8 cellular contexts compared by ENCODE assay signal in the genomic region with DNA sequence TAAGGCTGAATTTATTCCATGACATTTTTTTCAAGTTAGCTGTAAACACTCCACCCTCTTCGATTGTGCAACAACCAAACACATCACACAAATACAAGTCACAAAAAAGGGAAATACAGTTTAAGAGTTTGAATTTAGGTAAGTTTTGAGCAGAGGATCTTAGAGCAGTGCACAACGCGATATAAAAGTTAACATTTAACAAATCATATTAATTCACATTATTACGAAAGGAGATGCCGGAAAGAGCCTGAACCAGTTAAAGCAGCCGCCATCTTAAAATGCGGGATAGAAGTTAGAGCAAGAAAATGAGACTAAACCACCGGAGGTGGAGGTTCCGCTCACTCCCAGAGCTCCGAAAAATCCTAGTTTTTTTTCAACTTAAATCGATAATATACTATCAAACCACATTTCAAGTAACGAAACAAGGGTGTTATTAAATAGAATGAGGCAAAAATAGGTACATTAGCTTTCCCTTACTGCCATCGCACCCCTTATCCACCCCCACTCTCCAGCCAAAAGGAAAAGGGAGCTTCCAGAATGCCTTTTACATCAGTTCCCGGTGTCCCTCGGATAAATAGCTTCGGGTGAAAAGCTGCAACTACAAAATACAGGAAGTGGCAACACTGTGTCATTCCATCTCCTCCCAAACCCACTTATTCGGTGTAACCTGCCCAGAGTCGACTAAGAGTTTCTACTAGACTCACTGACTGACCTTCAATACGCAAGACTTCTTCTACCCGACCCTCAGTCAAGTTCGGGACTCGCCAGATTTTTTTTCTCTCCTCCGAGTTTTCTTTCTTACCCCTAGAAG. TPM values are rescaled to one million over a fixed set of nuclear protein-coding genes. Genes with fewer than 3 reads are reported as not detected.
DNase-seq lines count a peak whose midpoint lies in the region; ATAC-seq and TF ChIP-seq lines count a peak whose summit lies in the region.

No MANE protein-coding gene starts in this region.

- no peak overlapping the region for H3K4me3 Mint-ChIP-seq in stimulated activated naive CD8-positive, alpha-beta T cell treated with anti-CD3 and anti-CD28 coated beads, Interleukin-15, amount 100 ng/mL, for 72 hours

- TF ChIP-seq CTCF in IMR-90 (conservative IDR thresholded peaks at IDR 0.05; ENCODE audit: low read depth, low read length) (no peak), cardiac fibroblast (IDR thresholded peaks at IDR 0.05; ENCODE audit: low read depth, low read length) (no peak)

- no peak for TF ChIP-seq RAD21 in IMR-90 (IDR thresholded peaks at IDR 0.05; ENCODE audit: low read length)

- TF ChIP-seq POLR2A in IMR-90 (IDR thresholded peaks at IDR 0.05; ENCODE audit: low read depth, low read length) = peak; percentile 59; the same call in 1 of the 2 replicates

- BruUV-seq in IMR-90 (replicated peaks; lab: Mats Ljungman, UMichigan) = TSS peak; percentile 11

- dilution Hi-C loops in IMR-90 (cut with HindIII; ENCODE audit: low sequenced_read_pairs, unreplicated experiment) = no loop called here

- H4K5ac ChIP-seq in IMR-90 (ENCODE audit: low read depth, low read length) = peak overlapping the region; percentile 69

- peak overlapping the region; percentile 85 for H3K4me2 ChIP-seq in IMR-90 (ENCODE audit: low read depth, low read length)

- H3K27ac Mint-ChIP-seq in stimulated activated naive CD8-positive, alpha-beta T cell treated with anti-CD3 and anti-CD28 coated beads, Interleukin-15, amount 100 ng/mL, for 72 hours = no peak overlapping the region

- WGBS in IMR-90 (ENCODE audit: extremely low coverage in 2 of 2, insufficient read length in 1 of 2), 2 experiments = 0% methylated on average over 6 of the region's 23 CpGs; no CpG with 5 or more reads in 1 of the 2 experiments

- no peaks in the 10 kb centered on the region for H3K9me3 Mint-ChIP-seq in stimulated activated naive CD8-positive, alpha-beta T cell treated with anti-CD3 and anti-CD28 coated beads, Interleukin-15, amount 100 ng/mL, for 72 hours

- H3K23ac ChIP-seq in IMR-90 (ENCODE audit: low read depth, low read length) = peak overlapping the region; percentile 98

- intact Hi-C loops in IMR-90 (cut with micrococcal nuclease) (loop anchor here (1.0 to 5.0 kb wide), 6 partner anchors 9 to 388 kb away; partner anchors contain the start of genes BDH2 and NFKB1), left colon (cut with DNase I, micrococcal nuclease) (loop anchor here in 1 of 2 donors (5.0 kb wide), 1 partner anchor 42 kb away; the partner anchor contains the start of gene CISD2)

- no peaks in the 10 kb centered on the region for H3K27me3 Mint-ChIP-seq in stimulated activated naive CD8-positive, alpha-beta T cell treated with anti-CD3 and anti-CD28 coated beads, Interleukin-15, amount 100 ng/mL, for 72 hours

- in situ Hi-C loops in IMR-90 (cut with MboI; ENCODE audit: low sequenced_read_pairs) = no loop called here

- 0 out of 2 replicates have a peak, but pooled peaks cover 4% of the 10 kb centered on the region for H3K9me1 ChIP-seq in IMR-90 (ENCODE audit: insufficient read depth, low read length)

- H2AK9ac ChIP-seq in IMR-90 (replicated peaks; ENCODE audit: low read depth, low read length, poor library complexity) = peak overlapping the region; percentile 98

- H3K9ac ChIP-seq in IMR-90 (ENCODE audit: low read depth, low read length) = peak overlapping the region; percentile 96
- peak overlapping the region; percentile 99 for H3K9ac ChIP-seq in SK-N-MC (ENCODE audit: insufficient read length)

- H3K4me3 ChIP-seq in IMR-90 (ENCODE audit: insufficient read depth, low read depth, low read length) (peak overlapping the region; percentile 69), SK-N-MC (peak overlapping the region; percentile 84), cardiac fibroblast (replicated peaks in 1 of 2; ENCODE audit: low read depth in 2 of 2, low read length in 2 of 2) (peak overlapping the region; percentile 91 to 93)

- H2BK20ac ChIP-seq in IMR-90 (ENCODE audit: low read depth, low read length) = peak overlapping the region; percentile 21; the same call in 1 of the 2 replicates

- peaks cover 6 to 9% of the 10 kb centered on the region in 2 experiments for H3K79me1 ChIP-seq in IMR-90 (ENCODE audit: low read depth in 1 of 2, low read length in 2 of 2)

- H3K56ac ChIP-seq in IMR-90 (ENCODE audit: extremely low read depth, insufficient read depth, low read length) = peak overlapping the region; percentile 96

- H3K4me1 Mint-ChIP-seq in stimulated activated naive CD8-positive, alpha-beta T cell treated with anti-CD3 and anti-CD28 coated beads, Interleukin-15, amount 100 ng/mL, for 72 hours = peaks cover 48% of the 10 kb centered on the region

- peaks cover 5% of the 10 kb centered on the region for H3K36me3 ChIP-seq in IMR-90 (ENCODE audit: control insufficient read depth, insufficient read depth, low read length)
- peaks cover 61% of the 10 kb centered on the region for H3K36me3 ChIP-seq in SK-N-MC (ENCODE audit: insufficient read depth, low read length)

- no peak for ATAC-seq in IMR-90 (ENCODE audit: low read depth)
- no peak for ATAC-seq in left colon
- no peak for ATAC-seq in stimulated activated naive CD8-positive, alpha-beta T cell treated with anti-CD3 and anti-CD28 coated beads, Interleukin-15, amount 100 ng/mL, for 72 hours
- ATAC-seq in HG02885 (IDR thresholded peaks at IDR 0.05; ENCODE audit: poor library complexity, unreplicated experiment) = no peak

- peak overlapping the region; percentile 99 for H3K4ac ChIP-seq in IMR-90 (ENCODE audit: low read depth, low read length)

- H2BK120ac ChIP-seq in IMR-90 (ENCODE audit: low read depth, low read length) = peak overlapping the region; percentile 44

- peaks cover 4% of the 10 kb centered on the region; the same call in 1 of the 2 replicates for H3K4me1 ChIP-seq in IMR-90 (ENCODE audit: control insufficient read depth, insufficient read depth, low read length)

- H2AK5ac ChIP-seq in IMR-90 (ENCODE audit: low read depth, low read length) = peak overlapping the region; percentile 88; the same call in 1 of the 2 replicates

- peak overlapping the region; percentile 90 for H4K91ac ChIP-seq in IMR-90 (ENCODE audit: insufficient read depth, low read depth, low read length)

- H4K20me1 ChIP-seq in IMR-90 (ENCODE audit: insufficient read depth, low read length) = peaks cover 63% of the 10 kb centered on the region

- H3K9me3 ChIP-seq in IMR-90 (ENCODE audit: control insufficient read depth, insufficient read depth, low read length) (no peaks in the 10 kb centered on the region), SK-N-MC (ENCODE audit: low read depth, low read length) (no peaks in the 10 kb centered on the region; the same call in 1 of the 2 replicates)

- peak overlapping the region; percentile 38 to 79 for H4K8ac ChIP-seq in IMR-90 (ENCODE audit: low read depth in 2 of 2, low read length in 2 of 2)

- peak overlapping the region; percentile 99 for H2BK5ac ChIP-seq in IMR-90 (ENCODE audit: low read depth, low read length, poor library complexity, severe bottlenecking)

- POLR2A ChIA-PET in IMR-90 (lab: Charles Lee; ENCODE audit: unreplicated experiment) = interaction anchor here (0.7 to 0.8 kb wide), 2 partner anchors 9 to 182 kb away, joined by 3 read pairs; no protein-coding TSS in a partner anchor

- CTCF ChIA-PET in IMR-90 (lab: Yijun Ruan, JAX) = interaction anchor here (1.2 to 1.5 kb wide), 2 partner anchors 204 to 394 kb away, joined by 3 to 5 read pairs; no protein-coding TSS in a partner anchor

- peak overlapping the region; percentile 97 for H3K27ac ChIP-seq in IMR-90 (ENCODE audit: insufficient read depth, low read length)
- peak overlapping the region; percentile 98 for H3K27ac ChIP-seq in SK-N-MC

- H3K14ac ChIP-seq in IMR-90 (replicated peaks; ENCODE audit: low read depth, low read length) = peak overlapping the region; percentile 85

- DNase-seq in DMS53 treated with DMSO at 0.1 percent for 48 hours (lab: John Stamatoyannopoulos, UW; ENCODE audit: unreplicated experiment) (peak; percentile 9), IMR-90 (peak; percentile 73), SK-N-MC (ENCODE audit: low read depth, low spot score) (no peak), cardiac fibroblast (ENCODE audit: low read depth in 2 of 2) (peak; percentile 76 to 82), left colon (peak; percentile 14 to 37), HuH-7.5 (ENCODE audit: low spot score) (no peak)
- DNase-seq in stimulated activated naive CD8-positive, alpha-beta T cell treated with anti-CD3 and anti-CD28 coated beads, Interleukin-15, amount 100 ng/mL, for 72 hours = peak; percentile 42 to 57

- H3K27me3 ChIP-seq in IMR-90 (ENCODE audit: control insufficient read depth, insufficient read depth, low read length) = no peaks in the 10 kb centered on the region

- no peak overlapping the region for H2AFZ ChIP-seq in IMR-90 (replicated peaks; ENCODE audit: low read length, poor library complexity)

- H2BK15ac ChIP-seq in IMR-90 (ENCODE audit: low read depth, low read length) = peak overlapping the region; percentile 42; the same call in 2 of the 3 replicates

- peak overlapping the region; percentile 91 for H3K18ac ChIP-seq in IMR-90 (ENCODE audit: low read depth, low read length)

TF ChIP-seq in IMR-90, 13 proteins besides CTCF, POLR2A, EP300 and RAD21:
- TF ChIP-seq CHD1 (IDR thresholded peaks at IDR 0.05; ENCODE audit: low read depth, low read length) (peak; percentile 7), BHLHE40 (IDR thresholded peaks at IDR 0.05; ENCODE audit: low read depth, low read length) (peak; percentile 63), CEBPB (IDR thresholded peaks at IDR 0.05; ENCODE audit: low read depth, low read length) (peak; percentile 99), RFX5 (IDR thresholded peaks at IDR 0.05; ENCODE audit: low read depth, low read length) (no peak)

RNA-seq across cellular contexts. Expression of gene UBE2D3, which starts 1.9 kb away (rescaled TPM):
- total RNA-seq in IMR-90 (2012; rRNA removed) = 387 and 407 TPM in 2 replicates
- 233 and 259 TPM in 2 replicates for polyA plus RNA-seq in IMR-90 (2012; rRNA removed)
- polyA plus RNA-seq in IMR-90 (2012; cell fraction: cytosol; rRNA removed) = 127 and 219 TPM in 2 replicates
- polyA plus RNA-seq in IMR-90 (2012; cell fraction: nucleus; rRNA removed; ENCODE audit: low replicate concordance) = 170 and 331 TPM in 2 replicates
- total RNA-seq in left colon = 100 to 1,000 TPM; 289 to 296 TPM

RNA-seq across cellular contexts. Expression of gene CISD2, which starts 43.3 kb away (rescaled TPM):
- total RNA-seq in IMR-90 (2012; rRNA removed) (7.0 and 21.1 TPM in 2 replicates), left colon (10 to 100 TPM; 24.1 TPM)
- 14.3 and 14.4 TPM in 2 replicates for polyA plus RNA-seq in IMR-90 (2012; rRNA removed)
- 5.4 and 6.6 TPM in 2 replicates for polyA plus RNA-seq in IMR-90 (2012; cell fraction: cytosol; rRNA removed)
- polyA plus RNA-seq in IMR-90 (2012; cell fraction: nucleus; rRNA removed; ENCODE audit: low replicate concordance) = 0.89 and 3.2 TPM in 2 replicates

Comparison
In these comparisons a context has a peak if more than half of its experiments do, and no peak if none do; other contexts are left out.
1. DNase-seq: peak in DMS53 treated with DMSO at 0.1 percent for 48 hours (single experiment), IMR-90 (single experiment), cardiac fibroblast (2 of 2), left colon (2 of 2) and stimulated activated naive CD8-positive, alpha-beta T cell treated with anti-CD3 and anti-CD28 coated beads, Interleukin-15, amount 100 ng/mL, for 72 hours (2 of 2); none in SK-N-MC (single experiment) and HuH-7.5 (single experiment).
2. Peak in every context shown above with its lines, with median percentiles within 50 percentile points of each other: H3K4me3 ChIP-seq.